ENCODE assay signal across 10 cellular contexts in genomic region chr7:124155400-124156022, GRCh38.
A peak's percentile ranks its signal among the peaks of the same experiment; 100 is the strongest.
DNase-seq lines count a peak whose midpoint lies in the region; ATAC-seq and TF ChIP-seq lines count a peak whose summit lies in the region.
"Had no signal": no experiment of that assay in that cellular context is flagged by ENCODE, and none has a peak within 500 bp of the region (broad histone marks: within the 10 kb centered on the region; RNA-seq: fewer than 3 reads in every experiment).

No MANE protein-coding gene starts in this region.

- H3K36me3 ChIP-seq in colonic mucosa: no peaks in the 10 kb centered on the region
- H3K36me3 ChIP-seq: SJSA1 had no signal

- H3K9me3 Mint-ChIP-seq in progenitor cell of endocrine pancreas (ENCODE audit: low read depth): no peaks in the 10 kb centered on the region
- no peaks in the 10 kb centered on the region for H3K9me3 Mint-ChIP-seq in activated T-helper 2 cell treated with anti-CD3 and anti-CD28 coated beads, Interferon-gamma antibody, Interleukin-2, Interleukin-4, amounts not matched to agents 10 μg/mL and 5 μg/mL and 100 μg/mL, durations not matched to agents 14 hours and 24 hours and 36 hours

- H3K27ac Mint-ChIP-seq in progenitor cell of endocrine pancreas: no peak overlapping the region
- H3K27ac Mint-ChIP-seq in activated T-helper 2 cell treated with anti-CD3 and anti-CD28 coated beads, Interferon-gamma antibody, Interleukin-2, Interleukin-4, amounts not matched to agents 10 μg/mL and 5 μg/mL and 100 μg/mL, durations not matched to agents 14 hours and 24 hours and 36 hours: no peak overlapping the region

- no peaks in the 10 kb centered on the region for H3K27me3 ChIP-seq in colonic mucosa
- H3K27me3 ChIP-seq: SJSA1 had no signal

- DNase-seq in GM10266 (ENCODE audit: extremely low spot score): no peak
- DNase-seq in NCI-H446 treated with DMSO at 0.1 percent for 48 hours (lab: John Stamatoyannopoulos, UW): peak; percentile 4
- DNase-seq in colonic mucosa: no peak
- no peak for DNase-seq in progenitor cell of endocrine pancreas (ENCODE audit: low spot score, unreplicated experiment)
- DNase-seq in activated T-helper 2 cell treated with anti-CD3 and anti-CD28 coated beads, Interferon-gamma antibody, Interleukin-2, Interleukin-4, amounts not matched to agents 10 μg/mL and 5 μg/mL and 100 μg/mL, durations not matched to agents 14 hours and 24 hours and 36 hours (ENCODE audit: low spot score): no peak
- no peak for DNase-seq in occipital lobe (lab: John Stamatoyannopoulos, UW)

- H3K9me3 ChIP-seq in colonic mucosa: no peaks in the 10 kb centered on the region
- H3K9me3 ChIP-seq: SJSA1 had no signal

- TF ChIP-seq CTCF in GM10266 (IDR thresholded peaks at IDR 0.05; ENCODE audit: control insufficient read depth, insufficient read depth, low read depth, missing control alignments) (peak; percentile 41), colonic mucosa (IDR thresholded peaks at IDR 0.05) (peak; percentile 20), progenitor cell of endocrine pancreas (IDR thresholded peaks at IDR 0.05; ENCODE audit: unreplicated experiment) (peak; percentile 79)

- H3K4me3 ChIP-seq in colonic mucosa: no peak overlapping the region
- H3K4me3 ChIP-seq: lung, SJSA1 had no signal

- no peak overlapping the region for H3K4me3 Mint-ChIP-seq in progenitor cell of endocrine pancreas (ENCODE audit: low read depth)
- H3K4me3 Mint-ChIP-seq in activated T-helper 2 cell treated with anti-CD3 and anti-CD28 coated beads, Interferon-gamma antibody, Interleukin-2, Interleukin-4, amounts not matched to agents 10 μg/mL and 5 μg/mL and 100 μg/mL, durations not matched to agents 14 hours and 24 hours and 36 hours (ENCODE audit: low read depth): no peak overlapping the region

- H3K4me1 ChIP-seq in colonic mucosa: no peaks in the 10 kb centered on the region
- H3K4me1 ChIP-seq: SJSA1 had no signal

- no peak overlapping the region for H3K27ac ChIP-seq in colonic mucosa
- H3K27ac ChIP-seq: SJSA1 had no signal

- H3K27me3 Mint-ChIP-seq in progenitor cell of endocrine pancreas: no peaks in the 10 kb centered on the region
- no peaks in the 10 kb centered on the region for H3K27me3 Mint-ChIP-seq in activated T-helper 2 cell treated with anti-CD3 and anti-CD28 coated beads, Interferon-gamma antibody, Interleukin-2, Interleukin-4, amounts not matched to agents 10 μg/mL and 5 μg/mL and 100 μg/mL, durations not matched to agents 14 hours and 24 hours and 36 hours (ENCODE audit: low read depth)

- no peaks in the 10 kb centered on the region for H3K4me1 Mint-ChIP-seq in progenitor cell of endocrine pancreas (ENCODE audit: low read depth)
- no peaks in the 10 kb centered on the region for H3K4me1 Mint-ChIP-seq in activated T-helper 2 cell treated with anti-CD3 and anti-CD28 coated beads, Interferon-gamma antibody, Interleukin-2, Interleukin-4, amounts not matched to agents 10 μg/mL and 5 μg/mL and 100 μg/mL, durations not matched to agents 14 hours and 24 hours and 36 hours (ENCODE audit: low read depth)

- no peak overlapping the region for H3K9ac ChIP-seq in colonic mucosa (ENCODE audit: low read depth in 2 of 2, low read length in 2 of 2)

- intact Hi-C loops in colonic mucosa (cut with DNase I): loop anchor here (5.0 kb wide), 2 partner anchors 632 to 702 kb away; no protein-coding TSS in a partner anchor
- intact Hi-C loops in activated T-helper 2 cell treated with anti-CD3 and anti-CD28 coated beads, Interferon-gamma antibody, Interleukin-2, Interleukin-4, amounts not matched to agents 10 μg/mL and 5 μg/mL and 100 μg/mL, durations not matched to agents 14 hours and 24 hours and 36 hours (cut with micrococcal nuclease): loop anchor here (10.0 kb wide), 1 partner anchor 629 kb away; no protein-coding TSS in a partner anchor

- peak; percentile 57 for ATAC-seq in HG02798 (IDR thresholded peaks at IDR 0.05; ENCODE audit: poor library complexity, unreplicated experiment)
- ATAC-seq in GM21737 (IDR thresholded peaks at IDR 0.05; ENCODE audit: unreplicated experiment): no peak

- no peaks in the 10 kb centered on the region for H3K36me3 Mint-ChIP-seq in progenitor cell of endocrine pancreas (ENCODE audit: insufficient read depth)
- no peaks in the 10 kb centered on the region for H3K36me3 Mint-ChIP-seq in activated T-helper 2 cell treated with anti-CD3 and anti-CD28 coated beads, Interferon-gamma antibody, Interleukin-2, Interleukin-4, amounts not matched to agents 10 μg/mL and 5 μg/mL and 100 μg/mL, durations not matched to agents 14 hours and 24 hours and 36 hours (ENCODE audit: low read depth)

Comparison
In these comparisons a context has a peak if more than half of its experiments do, and no peak if none do; other contexts are left out.
1. CTCF ChIP-seq: peak in every context shown above with its lines; median percentile 79 in progenitor cell of endocrine pancreas; 41 in GM10266; 20 in colonic mucosa.